Comparison of ENCODE assay signal across 8 cellular contexts in genomic region chr5:129125819-129126218, GRCh38. TPM values are rescaled to one million over a fixed set of nuclear protein-coding genes. Genes with fewer than 3 reads are reported as not detected.
DNase-seq lines count a peak whose midpoint lies in the region; ATAC-seq and TF ChIP-seq lines count a peak whose summit lies in the region.

No MANE protein-coding gene starts in this region.

- no peaks in the 10 kb centered on the region for H3K27me3 Mint-ChIP-seq in immature natural killer cell (ENCODE audit: low read depth in 3 of 3)
- H3K27me3 Mint-ChIP-seq in osteocyte (ENCODE audit: unreplicated experiment): no peaks in the 10 kb centered on the region

- peaks cover 11 to 18% of the 10 kb centered on the region in 2 donors for H3K4me1 Mint-ChIP-seq in immature natural killer cell
- H3K4me1 Mint-ChIP-seq in osteocyte (ENCODE audit: unreplicated experiment): no peaks in the 10 kb centered on the region

- H3K4me3 Mint-ChIP-seq in immature natural killer cell: peak overlapping the region; percentile 64 to 84 (median 68)
- no peak overlapping the region for H3K4me3 Mint-ChIP-seq in osteocyte (ENCODE audit: unreplicated experiment)

- TF ChIP-seq CTCF in osteocyte (IDR thresholded peaks at IDR 0.05): no peak

- H3K9me3 Mint-ChIP-seq in immature natural killer cell (no peaks in the 10 kb centered on the region), osteocyte (ENCODE audit: unreplicated experiment) (no peaks in the 10 kb centered on the region)

- ATAC-seq in GM18505 (IDR thresholded peaks at IDR 0.05; ENCODE audit: unreplicated experiment): peak; percentile 60
- ATAC-seq in GM21526 (IDR thresholded peaks at IDR 0.05; ENCODE audit: low FRiP score, unreplicated experiment): peak; percentile 73
- peak; percentile 74 for ATAC-seq in HG03520 (IDR thresholded peaks at IDR 0.05; ENCODE audit: unreplicated experiment)

- H3K27ac Mint-ChIP-seq in immature natural killer cell (peak overlapping the region; percentile 79 to 93 (median 90)), osteocyte (ENCODE audit: unreplicated experiment) (no peak overlapping the region)

- H3K36me3 Mint-ChIP-seq in immature natural killer cell (peaks cover 0 to 3% (median 0%) of the 10 kb centered on the region in 3 donors), osteocyte (ENCODE audit: unreplicated experiment) (no peaks in the 10 kb centered on the region)

- TF ChIP-seq POLR2A in GM18505 (IDR thresholded peaks at IDR 0.05; ENCODE audit: borderline replicate concordance, extremely low read depth, insufficient read depth, insufficient read length): no peak

- DNase-seq in immature natural killer cell: peak; percentile 5 to 19 (median 18)
- DNase-seq in osteocyte (ENCODE audit: extremely low spot score, unreplicated experiment): no peak
- no peak for DNase-seq in SKM-1 (lab: John Stamatoyannopoulos, UW; ENCODE audit: unreplicated experiment)
- no peak for DNase-seq in NCI-H2107 (lab: John Stamatoyannopoulos, UW)
- DNase-seq in HuH-7.5 (ENCODE audit: low spot score): no peak

RNA-seq across cellular contexts. Expression of gene ISOC1, which starts 31.3 kb away (rescaled TPM):
- 10 to 100 TPM; 30.1 to 49.8 (median 34.7) TPM for polyA plus RNA-seq in immature natural killer cell
- 7.0 and 7.2 TPM in 2 replicates for total RNA-seq in osteocyte

Comparison
In these comparisons a context has a peak if more than half of its experiments do, and no peak if none do; other contexts are left out.
1. DNase-seq: peak in immature natural killer cell (3 of 3); none in osteocyte (single experiment), SKM-1 (single experiment), NCI-H2107 (single experiment) and HuH-7.5 (single experiment).
2. Peak in every context shown above with its lines, with median percentiles within 50 percentile points of each other: ATAC-seq.